Comparison of ENCODE assay signal across 14 cellular contexts in genomic region chrX:141405878-141406492, GRCh38.
DNase-seq lines count a peak whose midpoint lies in the region; ATAC-seq and TF ChIP-seq lines count a peak whose summit lies in the region.
"Had no signal": no experiment of that assay in that cellular context is flagged by ENCODE, and none has a peak within 500 bp of the region (broad histone marks: within the 10 kb centered on the region; RNA-seq: fewer than 3 reads in every experiment).

No MANE protein-coding gene starts in this region.

- no peak for ATAC-seq in stimulated activated memory B cell treated with anti-CD40 and anti-IgM and Interleukin-4, amounts not matched to agents 10 μg/mL and 1 μg/mL and 100 μg/mL, for 72 hours
- ATAC-seq: left lobe of liver had no signal

- TF ChIP-seq CTCF in BJ (IDR thresholded peaks at IDR 0.05; ENCODE audit: insufficient read depth, low read depth, low read length): no peak
- TF ChIP-seq CTCF in chondrocyte (IDR thresholded peaks at IDR 0.05): no peak

- no peaks in the 10 kb centered on the region for H3K36me3 Mint-ChIP-seq in chondrocyte (ENCODE audit: low read depth)
- H3K36me3 Mint-ChIP-seq in stimulated activated memory B cell treated with anti-CD40 and anti-IgM and Interleukin-4, amounts not matched to agents 10 μg/mL and 1 μg/mL and 100 μg/mL, for 72 hours: no peaks in the 10 kb centered on the region
- H3K36me3 Mint-ChIP-seq: CD4-positive, CD25-positive, alpha-beta regulatory T cell had no signal

- DNase-seq in BJ (ENCODE audit: low read depth) (peak; percentile 17), LoVo (ENCODE audit: low spot score) (peak; percentile 2), chondrocyte (ENCODE audit: low spot score) (no peak), lung microvascular endothelial cell (ENCODE audit: low read depth in 2 of 2) (peak; percentile 71 to 86), cortex of kidney (lab: John Stamatoyannopoulos, UW) (no peak), SKM-1 (lab: John Stamatoyannopoulos, UW; ENCODE audit: unreplicated experiment) (no peak), DMS 273 treated with DMSO at 0.1 percent for 48 hours (lab: John Stamatoyannopoulos, UW) (no peak)
- DNase-seq: CD4-positive, CD25-positive, alpha-beta regulatory T cell; NCI-H1105; nucleus accumbens; T-helper 2 cell; testis had no signal

- no peaks in the 10 kb centered on the region for H3K9me3 Mint-ChIP-seq in chondrocyte (ENCODE audit: low read depth)
- no peaks in the 10 kb centered on the region for H3K9me3 Mint-ChIP-seq in stimulated activated memory B cell treated with anti-CD40 and anti-IgM and Interleukin-4, amounts not matched to agents 10 μg/mL and 1 μg/mL and 100 μg/mL, for 72 hours

- no peak overlapping the region for H3K4me3 Mint-ChIP-seq in chondrocyte (ENCODE audit: unreplicated experiment)
- no peak overlapping the region for H3K4me3 Mint-ChIP-seq in stimulated activated memory B cell treated with anti-CD40 and anti-IgM and Interleukin-4, amounts not matched to agents 10 μg/mL and 1 μg/mL and 100 μg/mL, for 72 hours
- H3K4me3 Mint-ChIP-seq: CD4-positive, CD25-positive, alpha-beta regulatory T cell had no signal

- peaks cover 11% of the 10 kb centered on the region for H3K4me1 Mint-ChIP-seq in chondrocyte (ENCODE audit: low read depth)
- no peaks in the 10 kb centered on the region for H3K4me1 Mint-ChIP-seq in stimulated activated memory B cell treated with anti-CD40 and anti-IgM and Interleukin-4, amounts not matched to agents 10 μg/mL and 1 μg/mL and 100 μg/mL, for 72 hours
- H3K4me1 Mint-ChIP-seq: CD4-positive, CD25-positive, alpha-beta regulatory T cell had no signal

- H3K36me3 ChIP-seq in BJ (ENCODE audit: control insufficient read depth, insufficient read depth, low read length): no peaks in the 10 kb centered on the region

- POLR2A ChIA-PET in BJ (lab: Charles Lee): no interaction called here

- H3K4me3 ChIP-seq in BJ (ENCODE audit: low read depth, low read length): no peak overlapping the region
- H3K4me3 ChIP-seq: testis had no signal

- no peaks in the 10 kb centered on the region for H3K27me3 ChIP-seq in BJ (ENCODE audit: control insufficient read depth, insufficient read depth, low read length)
- H3K27me3 ChIP-seq: testis had no signal

- CTCF ChIA-PET in BJ (lab: Yijun Ruan, JAX): no interaction called here

- H3K27me3 Mint-ChIP-seq in chondrocyte (ENCODE audit: low read depth): no peaks in the 10 kb centered on the region
- no peaks in the 10 kb centered on the region for H3K27me3 Mint-ChIP-seq in stimulated activated memory B cell treated with anti-CD40 and anti-IgM and Interleukin-4, amounts not matched to agents 10 μg/mL and 1 μg/mL and 100 μg/mL, for 72 hours
- H3K27me3 Mint-ChIP-seq: CD4-positive, CD25-positive, alpha-beta regulatory T cell had no signal

- H3K27ac Mint-ChIP-seq in chondrocyte (ENCODE audit: unreplicated experiment): peak overlapping the region; percentile 66
- H3K27ac Mint-ChIP-seq in stimulated activated memory B cell treated with anti-CD40 and anti-IgM and Interleukin-4, amounts not matched to agents 10 μg/mL and 1 μg/mL and 100 μg/mL, for 72 hours: no peak overlapping the region
- H3K27ac Mint-ChIP-seq: CD4-positive, CD25-positive, alpha-beta regulatory T cell had no signal

Comparison
In these comparisons a context has a peak if more than half of its experiments do, and no peak if none do; other contexts are left out.
1. DNase-seq: peak in BJ (single experiment), LoVo (single experiment) and lung microvascular endothelial cell (2 of 2); none in chondrocyte (single experiment), cortex of kidney (single experiment), SKM-1 (single experiment) and DMS 273 treated with DMSO at 0.1 percent for 48 hours (single experiment).